ENCODE assay signal across 1 cellular context in the genomic region with DNA sequence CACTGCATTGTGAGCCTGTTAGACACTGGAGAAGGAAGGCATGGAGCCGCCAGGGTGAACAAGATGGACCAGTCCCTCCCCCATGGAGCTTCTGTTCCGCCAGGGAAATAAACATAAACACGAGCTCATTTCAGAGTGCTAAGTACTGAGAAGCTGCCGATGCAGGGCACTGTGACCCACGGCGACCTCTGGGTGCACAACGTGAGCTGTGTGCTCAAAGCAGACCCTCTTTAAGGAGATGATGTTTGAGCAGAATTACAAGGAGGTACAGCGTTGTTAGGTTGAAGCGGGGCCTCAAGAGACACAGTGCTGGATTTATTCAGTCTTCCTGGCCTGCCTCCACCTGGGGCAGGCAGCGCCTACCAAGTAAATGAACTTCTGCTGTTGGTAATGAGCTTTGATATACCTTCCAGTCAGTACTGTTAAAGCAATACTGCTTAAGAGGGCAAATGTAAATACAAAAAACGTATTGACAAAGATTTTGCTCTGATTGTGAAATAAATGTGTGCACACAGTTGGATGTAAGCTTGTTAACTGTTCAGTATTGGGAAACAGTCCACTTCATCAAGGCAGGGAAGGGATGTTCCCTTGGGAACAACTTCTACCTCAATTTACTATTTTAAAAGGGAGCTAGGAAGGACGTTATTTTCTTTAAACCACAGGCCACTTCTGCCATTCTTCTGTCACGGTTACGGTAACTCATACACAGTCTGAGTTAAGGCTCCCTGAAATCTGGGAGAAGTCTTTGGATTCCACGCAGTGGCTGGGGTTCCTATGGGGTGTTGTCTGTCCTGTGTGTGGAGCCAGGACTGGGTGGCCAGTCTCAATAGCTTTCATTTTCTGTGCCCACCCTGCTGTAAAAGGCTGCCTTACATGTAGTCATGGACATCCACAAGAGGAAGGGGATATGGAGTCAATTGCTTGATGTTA.
A peak's percentile ranks its signal among the peaks of the same experiment; 100 is the strongest.
TF ChIP-seq lines count a peak whose summit lies in the region.

No MANE protein-coding gene starts in this region.

TF ChIP-seq in IMR-90, 13 proteins besides CTCF, POLR2A, EP300 and RAD21:
- TF ChIP-seq, protein P1, sequence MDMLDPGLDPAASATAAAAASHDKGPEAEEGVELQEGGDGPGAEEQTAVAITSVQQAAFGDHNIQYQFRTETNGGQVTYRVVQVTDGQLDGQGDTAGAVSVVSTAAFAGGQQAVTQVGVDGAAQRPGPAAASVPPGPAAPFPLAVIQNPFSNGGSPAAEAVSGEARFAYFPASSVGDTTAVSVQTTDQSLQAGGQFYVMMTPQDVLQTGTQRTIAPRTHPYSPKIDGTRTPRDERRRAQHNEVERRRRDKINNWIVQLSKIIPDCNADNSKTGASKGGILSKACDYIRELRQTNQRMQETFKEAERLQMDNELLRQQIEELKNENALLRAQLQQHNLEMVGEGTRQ (IDR thresholded peaks at IDR 0.05; ENCODE audit: low read depth, low read length): no peak
- peak; percentile 79 for TF ChIP-seq CEBPB (IDR thresholded peaks at IDR 0.05; ENCODE audit: low read depth, low read length)
TF ChIP-seq in IMR-90: peak in this region for 1.
